Comparison of ENCODE assay signal across 8 cellular contexts in genomic region chr15:64634576-64635485, GRCh38.
A peak's percentile ranks its signal among the peaks of the same experiment; 100 is the strongest.
DNase-seq lines count a peak whose midpoint lies in the region; ATAC-seq lines count a peak whose summit lies in the region.

No MANE protein-coding gene starts in this region.

- peak overlapping the region; percentile 87 to 94 (median 88) for H3K27ac Mint-ChIP-seq in CD4-positive, alpha-beta memory T cell
- H3K27ac Mint-ChIP-seq in activated CD4-positive, alpha-beta memory T cell treated with anti-CD3 and anti-CD28 coated beads, Interleukin-2, amount 10 ng/mL, durations not matched to agents 7 days and 5 days, result peak overlapping the region; percentile 69
- peak overlapping the region; percentile 47 for H3K27ac Mint-ChIP-seq in stimulated activated naive B cell treated with anti-CD40 and anti-IgM and Interleukin-4, amounts not matched to agents 10 μg/mL and 1 μg/mL and 100 μg/mL, for 72 hours

- intact Hi-C loops in CD4-positive, alpha-beta memory T cell (cut with micrococcal nuclease), result loop anchor here (1.0 to 2.0 kb wide), 2 partner anchors 12 to 16 kb away; no protein-coding TSS in a partner anchor

- no CpG with 5 or more reads among the region's 4 CpGs for WGBS in iPS DF 6.9 (ENCODE audit: insufficient coverage, insufficient read length)

- H3K27me3 ChIP-seq in CD4-positive, alpha-beta memory T cell (ENCODE audit: insufficient read depth, low read length), result no peaks in the 10 kb centered on the region
- no peaks in the 10 kb centered on the region for H3K27me3 ChIP-seq in iPS DF 6.9 (ENCODE audit: control insufficient read depth, insufficient read depth, low read length)

- H3K4me3 Mint-ChIP-seq in CD4-positive, alpha-beta memory T cell, result peak overlapping the region; percentile 52 to 86 (median 76)
- peak overlapping the region; percentile 9 for H3K4me3 Mint-ChIP-seq in activated CD4-positive, alpha-beta memory T cell treated with anti-CD3 and anti-CD28 coated beads, Interleukin-2, amount 10 ng/mL, durations not matched to agents 7 days and 5 days
- no peak overlapping the region for H3K4me3 Mint-ChIP-seq in stimulated activated naive B cell treated with anti-CD40 and anti-IgM and Interleukin-4, amounts not matched to agents 10 μg/mL and 1 μg/mL and 100 μg/mL, for 72 hours

- no peaks in the 10 kb centered on the region for H3K9me3 ChIP-seq in CD4-positive, alpha-beta memory T cell (ENCODE audit: control insufficient read depth in 1 of 2, low read length in 2 of 2)
- no peaks in the 10 kb centered on the region for H3K9me3 ChIP-seq in iPS DF 6.9 (ENCODE audit: control insufficient read depth, insufficient read depth, low read length)

- peaks cover 40 to 75% (median 55%) of the 10 kb centered on the region in 4 donors for H3K4me1 Mint-ChIP-seq in CD4-positive, alpha-beta memory T cell
- peaks cover 42% of the 10 kb centered on the region for H3K4me1 Mint-ChIP-seq in activated CD4-positive, alpha-beta memory T cell treated with anti-CD3 and anti-CD28 coated beads, Interleukin-2, amount 10 ng/mL, durations not matched to agents 7 days and 5 days
- H3K4me1 Mint-ChIP-seq in stimulated activated naive B cell treated with anti-CD40 and anti-IgM and Interleukin-4, amounts not matched to agents 10 μg/mL and 1 μg/mL and 100 μg/mL, for 72 hours, result peaks cover 15 to 28% of the 10 kb centered on the region in 2 donors

- no peaks in the 10 kb centered on the region for H3K27me3 Mint-ChIP-seq in CD4-positive, alpha-beta memory T cell
- H3K27me3 Mint-ChIP-seq in activated CD4-positive, alpha-beta memory T cell treated with anti-CD3 and anti-CD28 coated beads, Interleukin-2, amount 10 ng/mL, durations not matched to agents 7 days and 5 days, result no peaks in the 10 kb centered on the region
- no peaks in the 10 kb centered on the region for H3K27me3 Mint-ChIP-seq in stimulated activated naive B cell treated with anti-CD40 and anti-IgM and Interleukin-4, amounts not matched to agents 10 μg/mL and 1 μg/mL and 100 μg/mL, for 72 hours

- ATAC-seq in GM19438 (IDR thresholded peaks at IDR 0.05; ENCODE audit: low read depth, unreplicated experiment), result peak; percentile 56
- peak; percentile 35 to 67 for ATAC-seq in stimulated activated naive B cell treated with anti-CD40 and anti-IgM and Interleukin-4, amounts not matched to agents 10 μg/mL and 1 μg/mL and 100 μg/mL, for 72 hours (replicated peaks)

- CTCF ChIA-PET in CD4-positive, alpha-beta memory T cell (lab: Charles Lee; ENCODE audit: partially characterized antibody), result interaction anchor here (0.9 to 3.1 kb wide), 11 partner anchors 9 to 209 kb away, joined by 3 to 16 read pairs (median 5); no protein-coding TSS in a partner anchor
- CTCF ChIA-PET in activated CD4-positive, alpha-beta memory T cell treated with anti-CD3 and anti-CD28 coated beads, Interleukin-2, amount 10 ng/mL, durations not matched to agents 7 days and 5 days (lab: Charles Lee), result interaction anchor here (0.8 to 3.8 kb wide), 8 partner anchors 8 to 38 kb away, joined by 3 to 20 read pairs (median 4); no protein-coding TSS in a partner anchor

- H3K36me3 Mint-ChIP-seq in CD4-positive, alpha-beta memory T cell, result peaks cover 12 to 23% of the 10 kb centered on the region in 2 donors
- H3K36me3 Mint-ChIP-seq in activated CD4-positive, alpha-beta memory T cell treated with anti-CD3 and anti-CD28 coated beads, Interleukin-2, amount 10 ng/mL, durations not matched to agents 7 days and 5 days (ENCODE audit: low read depth), result peaks cover 32% of the 10 kb centered on the region
- peaks cover 25 to 26% of the 10 kb centered on the region in 2 donors for H3K36me3 Mint-ChIP-seq in stimulated activated naive B cell treated with anti-CD40 and anti-IgM and Interleukin-4, amounts not matched to agents 10 μg/mL and 1 μg/mL and 100 μg/mL, for 72 hours

- no peaks in the 10 kb centered on the region for H3K36me3 ChIP-seq in CD4-positive, alpha-beta memory T cell (ENCODE audit: insufficient read depth, low read length)
- H3K36me3 ChIP-seq in iPS DF 6.9 (ENCODE audit: control insufficient read depth, insufficient read depth, low read length), result no peaks in the 10 kb centered on the region

- peak overlapping the region in 1 of 2 donors; percentile 6 for H3K4me3 ChIP-seq in CD4-positive, alpha-beta memory T cell (ENCODE audit: low read length in 2 of 2)
- no peak overlapping the region for H3K4me3 ChIP-seq in iPS DF 6.9 (ENCODE audit: low read length)

- H3K9me3 Mint-ChIP-seq in CD4-positive, alpha-beta memory T cell, result peaks cover 0 to 9% (median 3%) of the 10 kb centered on the region in 8 donors
- H3K9me3 Mint-ChIP-seq in activated CD4-positive, alpha-beta memory T cell treated with anti-CD3 and anti-CD28 coated beads, Interleukin-2, amount 10 ng/mL, durations not matched to agents 7 days and 5 days, result peaks cover 6% of the 10 kb centered on the region
- peaks cover 4 to 5% of the 10 kb centered on the region in 2 donors for H3K9me3 Mint-ChIP-seq in stimulated activated naive B cell treated with anti-CD40 and anti-IgM and Interleukin-4, amounts not matched to agents 10 μg/mL and 1 μg/mL and 100 μg/mL, for 72 hours

- POLR2A ChIA-PET in CD4-positive, alpha-beta memory T cell (lab: Charles Lee; ENCODE audit: partially characterized antibody), result interaction anchor here (0.7 to 4.1 kb wide), 13 partner anchors 9 to 205 kb away, joined by 3 to 24 read pairs (median 3); no protein-coding TSS in a partner anchor
- POLR2A ChIA-PET in activated CD4-positive, alpha-beta memory T cell treated with anti-CD3 and anti-CD28 coated beads, Interleukin-2, amount 10 ng/mL, durations not matched to agents 7 days and 5 days (lab: Charles Lee), result interaction anchor here (0.6 to 3.8 kb wide), 19 partner anchors 8 to 259 kb away, joined by 3 to 29 read pairs (median 4); partner anchors contain the start of genes TRIP4 and ZNF609

- DNase-seq in CD4-positive, alpha-beta memory T cell, result peak in 4 of 5 donors; percentile 13 to 61 (median 25)
- peak; percentile 16 for DNase-seq in HK-2 (ENCODE audit: unreplicated experiment)
- DNase-seq in activated CD4-positive, alpha-beta memory T cell treated with anti-CD3 and anti-CD28 coated beads, Interleukin-2, amount 10 ng/mL, durations not matched to agents 7 days and 5 days, result peak; percentile 54
- DNase-seq in iPS DF 6.9 (ENCODE audit: low read depth, low spot score), result peak; percentile 55
- no peak for DNase-seq in stimulated activated naive B cell treated with anti-CD40 and anti-IgM and Interleukin-4, amounts not matched to agents 10 μg/mL and 1 μg/mL and 100 μg/mL, for 72 hours
- DNase-seq in NOMO-1 treated with DMSO at 0.1 percent for 48 hours (lab: John Stamatoyannopoulos, UW; ENCODE audit: unreplicated experiment), result no peak
- no peak for DNase-seq in caudate nucleus (lab: John Stamatoyannopoulos, UW)

- peaks cover 73% of the 10 kb centered on the region for H3K4me1 ChIP-seq in CD4-positive, alpha-beta memory T cell (ENCODE audit: insufficient read depth, low read length)
- H3K4me1 ChIP-seq in iPS DF 6.9 (ENCODE audit: control insufficient read depth, insufficient read depth, low read length), result peaks cover 6% of the 10 kb centered on the region; the same call in 1 of the 2 replicates

- H3K27ac ChIP-seq in CD4-positive, alpha-beta memory T cell (ENCODE audit: low read depth, low read length), result peak overlapping the region; percentile 56
- H3K27ac ChIP-seq in iPS DF 6.9 (ENCODE audit: low read length) (no peak overlapping the region), caudate nucleus (ENCODE audit: low read depth, low read length) (no peak overlapping the region)

Comparison
In these comparisons a context has a peak if more than half of its experiments do, and no peak if none do; other contexts are left out.
1. DNase-seq: peak in CD4-positive, alpha-beta memory T cell (4 of 5), HK-2 (single experiment), activated CD4-positive, alpha-beta memory T cell treated with anti-CD3 and anti-CD28 coated beads, Interleukin-2, amount 10 ng/mL, durations not matched to agents 7 days and 5 days (single experiment) and iPS DF 6.9 (single experiment); none in stimulated activated naive B cell treated with anti-CD40 and anti-IgM and Interleukin-4, amounts not matched to agents 10 μg/mL and 1 μg/mL and 100 μg/mL, for 72 hours (single experiment), NOMO-1 treated with DMSO at 0.1 percent for 48 hours (single experiment) and caudate nucleus (0 of 61).
2. H3K4me3 Mint-ChIP-seq: peak in CD4-positive, alpha-beta memory T cell (8 of 8) and activated CD4-positive, alpha-beta memory T cell treated with anti-CD3 and anti-CD28 coated beads, Interleukin-2, amount 10 ng/mL, durations not matched to agents 7 days and 5 days (single experiment); none in stimulated activated naive B cell treated with anti-CD40 and anti-IgM and Interleukin-4, amounts not matched to agents 10 μg/mL and 1 μg/mL and 100 μg/mL, for 72 hours (0 of 2).
3. Peak in every context shown above with its lines, with median percentiles within 50 percentile points of each other: H3K27ac Mint-ChIP-seq.